ENCODE assay signal across 1 cellular context in the genomic region with DNA sequence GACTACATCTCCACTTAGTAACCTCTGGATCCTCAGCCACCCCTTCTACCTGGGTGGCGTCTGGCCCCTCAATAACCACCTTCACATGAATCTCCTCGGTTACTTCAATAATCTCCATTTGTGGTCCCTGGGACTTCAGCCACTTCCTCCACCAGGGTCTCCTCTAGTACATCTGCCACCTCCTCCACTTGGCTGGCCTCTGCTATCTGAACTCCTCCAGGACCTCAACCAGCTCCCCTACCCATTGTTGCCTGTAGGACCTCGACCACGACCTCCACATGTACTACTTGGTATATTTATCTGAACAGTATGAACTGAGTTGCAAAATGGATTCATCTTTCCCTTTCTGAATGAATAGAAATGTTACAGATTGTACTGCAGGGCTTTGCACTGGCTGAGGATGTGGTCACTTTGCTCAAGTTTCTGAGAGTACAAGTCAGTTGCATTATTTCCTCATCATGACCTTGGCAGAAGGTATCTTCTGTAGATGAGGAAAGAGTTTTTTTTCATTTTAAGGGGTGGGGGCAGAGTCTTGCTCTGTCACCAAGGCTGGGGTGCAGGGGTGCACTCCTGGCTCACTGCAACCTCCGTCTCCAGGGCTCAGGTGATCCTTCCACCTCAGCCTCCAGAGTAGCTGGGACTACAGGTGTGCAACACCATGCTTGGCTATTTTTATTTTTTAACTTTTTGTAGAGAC.
TF ChIP-seq lines count a peak whose summit lies in the region.

No MANE protein-coding gene starts in this region.

TF ChIP-seq in HCT116, 20 proteins besides CTCF, POLR2A, EP300 and RAD21 (continued from another document):
- TF ChIP-seq MAX (IDR thresholded peaks at IDR 0.05) (no peak), FOSL1 (IDR thresholded peaks at IDR 0.05; ENCODE audit: low read depth) (no peak), ZBTB33 (IDR thresholded peaks at IDR 0.05; ENCODE audit: extremely low read depth, insufficient replicate concordance, low read length) (no peak), EZH2 (IDR thresholded peaks at IDR 0.05) (no peak), TCF7L2 (IDR thresholded peaks at IDR 0.05; ENCODE audit: borderline replicate concordance, extremely low read depth, insufficient read depth, insufficient read length) (no peak), EZH2phosphoT487 (IDR thresholded peaks at IDR 0.05; ENCODE audit: borderline replicate concordance) (no peak)
- TF ChIP-seq, protein P1, sequence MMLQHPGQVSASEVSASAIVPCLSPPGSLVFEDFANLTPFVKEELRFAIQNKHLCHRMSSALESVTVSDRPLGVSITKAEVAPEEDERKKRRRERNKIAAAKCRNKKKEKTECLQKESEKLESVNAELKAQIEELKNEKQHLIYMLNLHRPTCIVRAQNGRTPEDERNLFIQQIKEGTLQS (IDR thresholded peaks at IDR 0.05): no peak
TF ChIP-seq in HCT116: peak in this region for 0.
